ENCODE assay signal across 19 cellular contexts in the genomic region with DNA sequence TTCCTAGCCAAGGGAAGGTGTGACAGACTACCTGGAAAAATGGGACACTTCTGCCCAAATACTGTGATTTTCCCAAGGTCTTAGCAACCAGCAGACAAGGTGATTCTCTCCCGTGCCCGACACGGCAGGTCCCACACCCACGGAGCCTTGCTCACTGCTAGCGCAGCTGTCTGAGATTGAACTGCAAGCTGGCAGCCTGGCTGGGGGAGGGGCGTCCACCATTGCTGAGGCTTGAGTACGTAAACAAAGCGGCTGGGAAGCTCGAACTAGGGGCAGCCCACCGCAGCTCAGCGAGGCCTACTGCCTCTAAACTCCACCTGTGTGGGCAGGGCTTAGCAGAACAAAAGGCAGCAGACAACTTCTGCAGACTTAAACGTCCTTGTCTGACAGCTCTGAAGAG.
"Had no signal": no experiment of that assay in that cellular context is flagged by ENCODE, and none has a peak within 500 bp of the region (broad histone marks: within the 10 kb centered on the region; RNA-seq: fewer than 3 reads in every experiment).

No MANE protein-coding gene starts in this region.

- H3K36me3 Mint-ChIP-seq: naive B cell had no signal

- H3K79me2 ChIP-seq: hepatocyte had no signal

- DNase-seq: dermis blood vessel endothelial cell; dorsolateral prefrontal cortex; effector CD4-positive, alpha-beta T cell; effector memory CD4-positive, alpha-beta T cell; foreskin keratinocyte; hypothalamus; kidney glomerular epithelial cell; left ventricle myocardium superior; lower lobe of right lung; mesenchymal stem cell; mucosa of descending colon; naive B cell had no signal

- H3K36me3 ChIP-seq: lower lobe of right lung had no signal

- H2AFZ ChIP-seq: hepatocyte had no signal

- H3K27ac ChIP-seq: coronary artery, dorsolateral prefrontal cortex, esophagus muscularis mucosa, foreskin keratinocyte, gastroesophageal sphincter, heart left ventricle, hepatocyte, left lung, lower lobe of right lung had no signal

- ATAC-seq: foreskin keratinocyte, gastroesophageal sphincter, heart left ventricle, left lung, left ventricle myocardium superior, lower lobe of right lung, mucosa of descending colon had no signal

- H3K4me2 ChIP-seq: hepatocyte had no signal

- H3K4me1 ChIP-seq: esophagus muscularis mucosa, foreskin keratinocyte, gastroesophageal sphincter, heart left ventricle, left lung, lower lobe of right lung had no signal

- H3K27ac Mint-ChIP-seq: mesothelial cell of epicardium, naive B cell had no signal

- H3K4me3 ChIP-seq: coronary artery, esophagus muscularis mucosa, gastroesophageal sphincter, heart left ventricle, hepatocyte, left lung, lower lobe of right lung, mucosa of descending colon had no signal

- H3K4me1 Mint-ChIP-seq: mesothelial cell of epicardium, naive B cell had no signal

- H3K4me3 Mint-ChIP-seq: mesothelial cell of epicardium had no signal

- H3K9me3 ChIP-seq: esophagus muscularis mucosa, lower lobe of right lung had no signal

- H3K27me3 Mint-ChIP-seq: naive B cell had no signal
